Comparison of ENCODE assay signal across 18 cellular contexts in genomic region chr10:86690657-86691084, GRCh38. TPM values are rescaled to one million over a fixed set of nuclear protein-coding genes. Genes with fewer than 3 reads are reported as not detected.
"Had no signal": no experiment of that assay in that cellular context is flagged by ENCODE, and none has a peak within 500 bp of the region (broad histone marks: within the 10 kb centered on the region; RNA-seq: fewer than 3 reads in every experiment).

No MANE protein-coding gene starts in this region.

- H3K4me1 ChIP-seq: prostate gland had no signal

- DNase-seq: activated CD4-positive, alpha-beta memory T cell treated with anti-CD3 and anti-CD28 coated beads for 36 hours; activated CD4-positive, CD25-positive, alpha-beta regulatory T cell treated with anti-CD3 and anti-CD28 coated beads, Interleukin-2, amount 50 U/mL, for 72 hours; activated gamma-delta T cell; activated naive CD8-positive, alpha-beta T cell treated with anti-CD3 and anti-CD28 coated beads, Interleukin-2, amount 10 ng/mL, durations not matched to agents 7 days and 5 days; activated T-cell treated with anti-CD3 and anti-CD28 coated beads, Interleukin-2, amount 50 U/mL, for 48 hours; anterior cingulate cortex; cortex of kidney; effector CD8-positive, alpha-beta T cell; left colon; mammary epithelial cell; natural killer cell; occipital lobe; stimulated activated CD4-positive, alpha-beta T cell treated with anti-CD3 and anti-CD28 coated beads, Interleukin-4, amount 100 ng/mL, for 1 hour; stimulated activated CD8-positive, alpha-beta memory T cell treated with anti-CD3 and anti-CD28 coated beads, Interleukin-4, amount 100 ng/mL, for 48 hours had no signal

- ATAC-seq: left colon, natural killer cell had no signal

- H3K36me3 ChIP-seq: prostate gland had no signal

- H3K27ac ChIP-seq: epithelial cell of prostate, prostate gland had no signal

- H3K4me3 ChIP-seq: prostate gland had no signal

- H3K9me3 ChIP-seq: prostate gland had no signal

RNA-seq across cellular contexts. Expression of gene LDB3, which starts 22.4 kb away (rescaled TPM):
- total RNA-seq: activated naive CD8-positive, alpha-beta T cell treated with anti-CD3 and anti-CD28 coated beads, Interleukin-2, amount 10 ng/mL, durations not matched to agents 7 days and 5 days; bronchial epithelial cell; mammary epithelial cell; mononuclear cell had no signal
- polyA plus RNA-seq: mammary epithelial cell had no signal

RNA-seq across cellular contexts. Expression of gene OPN4, which starts 36.3 kb away (rescaled TPM):
- total RNA-seq: activated CD4-positive, alpha-beta memory T cell treated with anti-CD3 and anti-CD28 coated beads for 36 hours; activated naive CD8-positive, alpha-beta T cell treated with anti-CD3 and anti-CD28 coated beads, Interleukin-2, amount 10 ng/mL, durations not matched to agents 7 days and 5 days; bronchial epithelial cell; mammary epithelial cell; mononuclear cell; natural killer cell; occipital lobe; prostate gland had no signal
- polyA plus RNA-seq: mammary epithelial cell had no signal
